In the genomic region with DNA sequence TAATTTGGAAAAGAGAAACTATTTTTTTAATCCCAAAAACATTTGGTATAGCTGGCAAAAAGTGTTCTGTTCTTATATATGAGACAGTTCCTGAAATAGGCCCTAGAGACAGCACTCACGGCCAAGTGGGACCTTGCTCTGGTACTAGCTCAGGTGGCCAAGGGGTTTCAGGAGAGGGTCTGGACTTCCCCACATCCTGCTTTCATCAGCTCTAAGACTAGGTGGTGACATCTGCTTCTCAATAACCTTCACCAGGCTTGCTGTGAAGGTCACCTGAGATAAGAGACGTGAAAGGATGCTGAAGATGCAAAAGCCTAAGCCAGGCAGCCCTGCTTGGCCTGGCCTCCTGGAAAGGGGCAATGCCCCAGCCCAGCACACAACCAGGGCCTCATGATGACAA, we compare ENCODE assay signal across 8 cellular contexts. TPM values are rescaled to one million over a fixed set of nuclear protein-coding genes. Genes with fewer than 3 reads are reported as not detected.
"Had no signal": no experiment of that assay in that cellular context is flagged by ENCODE, and none has a peak within 500 bp of the region (broad histone marks: within the 10 kb centered on the region; RNA-seq: fewer than 3 reads in every experiment).

No MANE protein-coding gene starts in this region.

- ATAC-seq: GM12878 had no signal

- H3K4me3 ChIP-seq: GM12878 had no signal

- FAIRE-seq: G401.6, GM12878, GM12891, GM12892, GM18507, GM19239 had no signal

- DNase-seq: GDM1, GF-D8 had no signal

RNA-seq across cellular contexts. Expression of a gene that starts 58.4 kb away (rescaled TPM):
- total RNA-seq: GM12878 had no signal
- polyA plus RNA-seq: GM12878 had no signal
